In genomic region chr17:56737741-56738161, GRCh38 we compare ENCODE assay signal across 14 cellular contexts.
DNase-seq lines count a peak whose midpoint lies in the region; ATAC-seq and TF ChIP-seq lines count a peak whose summit lies in the region.
"Had no signal": no experiment of that assay in that cellular context is flagged by ENCODE, and none has a peak within 500 bp of the region (broad histone marks: within the 10 kb centered on the region; RNA-seq: fewer than 3 reads in every experiment).

No MANE protein-coding gene starts in this region.

- peak; percentile 81 for DNase-seq in amniotic epithelial cell (ENCODE audit: low read depth)
- DNase-seq in mucosa of descending colon: peak; percentile 23 to 48 (median 31)
- DNase-seq in uterus: no peak
- DNase-seq in spleen: no peak
- DNase-seq: CD4-positive, alpha-beta memory T cell; cerebellar nuclear complex; NCI-H1417; stimulated activated CD4-positive, alpha-beta T cell treated with anti-CD3 and anti-CD28 coated beads, Interleukin-4, amount 100 ng/mL, for 1 hour had no signal

- intact Hi-C loops in mucosa of descending colon (cut with DNase I, micrococcal nuclease) (no loop called here), uterus (cut with DNase I; ENCODE audit: low total_unique reads) (no loop called here), spleen (cut with DNase I; ENCODE audit: low total_unique reads) (no loop called here)

- H4K20me1 ChIP-seq in BLaER1 treated with 17β-estradiol and CSF1 and Interleukin-3, amounts not matched to agents 10 nM and 100 nM: no peaks in the 10 kb centered on the region

- no peak for TF ChIP-seq CTCF in mucosa of descending colon (IDR thresholded peaks at IDR 0.05)
- no peak for TF ChIP-seq CTCF in uterus (IDR thresholded peaks at IDR 0.05)
- no peak for TF ChIP-seq CTCF in spleen (IDR thresholded peaks at IDR 0.05 in 8 of 11, conservative IDR thresholded peaks at IDR 0.05 in 3 of 11)

- H3K4me1 ChIP-seq in BLaER1 treated with 17β-estradiol and CSF1 and Interleukin-3, amounts not matched to agents 10 nM and 100 nM: peaks cover 19 to 40% (median 28%) of the 10 kb centered on the region in 10 experiments
- H3K4me1 ChIP-seq in mucosa of descending colon (ENCODE audit: low read depth): no peaks in the 10 kb centered on the region
- H3K4me1 ChIP-seq in uterus: no peaks in the 10 kb centered on the region
- peaks cover 0 to 4% (median 0%) of the 10 kb centered on the region in 6 donors for H3K4me1 ChIP-seq in spleen

- H3K27me3 ChIP-seq in BLaER1 treated with 17β-estradiol and CSF1 and Interleukin-3, amounts not matched to agents 10 nM and 100 nM: no peaks in the 10 kb centered on the region
- H3K27me3 ChIP-seq in uterus: no peaks in the 10 kb centered on the region
- no peaks in the 10 kb centered on the region for H3K27me3 ChIP-seq in spleen (replicated peaks in 1 of 7)
- H3K27me3 ChIP-seq: ovary had no signal

- ATAC-seq in HG02798 (IDR thresholded peaks at IDR 0.05; ENCODE audit: poor library complexity, unreplicated experiment) (peak; percentile 39), mucosa of descending colon (no peak), HG02610 (IDR thresholded peaks at IDR 0.05; ENCODE audit: unreplicated experiment) (no peak), HG03571 (IDR thresholded peaks at IDR 0.05; ENCODE audit: unreplicated experiment) (no peak)
- ATAC-seq: WTC11 had no signal

- peak overlapping the region in 9 of 11 experiments; percentile 4 to 48 (median 31); a peak in 11 of 22 replicates for H3K9ac ChIP-seq in BLaER1 treated with 17β-estradiol and CSF1 and Interleukin-3, amounts not matched to agents 10 nM and 100 nM

- no peak overlapping the region for H3K4me3 ChIP-seq in BLaER1 treated with 17β-estradiol and CSF1 and Interleukin-3, amounts not matched to agents 10 nM and 100 nM
- no peak overlapping the region for H3K4me3 ChIP-seq in mucosa of descending colon
- H3K4me3 ChIP-seq in uterus: no peak overlapping the region
- no peak overlapping the region for H3K4me3 ChIP-seq in spleen
- H3K4me3 ChIP-seq: ovary had no signal

- no peaks in the 10 kb centered on the region for H3K36me3 ChIP-seq in BLaER1 treated with 17β-estradiol and CSF1 and Interleukin-3, amounts not matched to agents 10 nM and 100 nM
- H3K36me3 ChIP-seq in mucosa of descending colon (ENCODE audit: low read depth) (no peaks in the 10 kb centered on the region), uterus (no peaks in the 10 kb centered on the region), spleen (no peaks in the 10 kb centered on the region)
- H3K36me3 ChIP-seq: ovary had no signal

- peaks cover 2 to 29% (median 13%) of the 10 kb centered on the region in 11 experiments; a peak in 19 of 22 replicates for H3K9me3 ChIP-seq in BLaER1 treated with 17β-estradiol and CSF1 and Interleukin-3, amounts not matched to agents 10 nM and 100 nM (replicated peaks in 1 of 11)
- H3K9me3 ChIP-seq in mucosa of descending colon (no peaks in the 10 kb centered on the region), uterus (no peaks in the 10 kb centered on the region), spleen (no peaks in the 10 kb centered on the region)
- H3K9me3 ChIP-seq: ovary had no signal

- WGBS in spleen, 5 donors: 49 to 64% (median 55%) methylated on average over 7 to 14 of the region's 14 CpGs

- H3K27ac ChIP-seq in BLaER1 treated with 17β-estradiol and CSF1 and Interleukin-3, amounts not matched to agents 10 nM and 100 nM: peak overlapping the region in 9 of 11 experiments; percentile 24 to 66 (median 59); a peak in 15 of 22 replicates
- no peak overlapping the region for H3K27ac ChIP-seq in uterus
- H3K27ac ChIP-seq in spleen: no peak overlapping the region
- H3K27ac ChIP-seq: ovary had no signal

- no peak for TF ChIP-seq POLR2A in uterus (IDR thresholded peaks at IDR 0.05)
- TF ChIP-seq POLR2A in spleen (IDR thresholded peaks at IDR 0.05): no peak

- peak overlapping the region; percentile 62 to 82 (median 72) for H3K4me2 ChIP-seq in BLaER1 treated with 17β-estradiol and CSF1 and Interleukin-3, amounts not matched to agents 10 nM and 100 nM

Comparison
In these comparisons a context has a peak if more than half of its experiments do, and no peak if none do; other contexts are left out.
1. H3K27ac ChIP-seq: peak in BLaER1 treated with 17β-estradiol and CSF1 and Interleukin-3, amounts not matched to agents 10 nM and 100 nM (9 of 11); none in uterus (0 of 2) and spleen (0 of 8).
2. DNase-seq: peak in amniotic epithelial cell (single experiment) and mucosa of descending colon (3 of 3); none in uterus (0 of 2) and spleen (single experiment).